ENCODE assay signal across 8 cellular contexts in the genomic region with DNA sequence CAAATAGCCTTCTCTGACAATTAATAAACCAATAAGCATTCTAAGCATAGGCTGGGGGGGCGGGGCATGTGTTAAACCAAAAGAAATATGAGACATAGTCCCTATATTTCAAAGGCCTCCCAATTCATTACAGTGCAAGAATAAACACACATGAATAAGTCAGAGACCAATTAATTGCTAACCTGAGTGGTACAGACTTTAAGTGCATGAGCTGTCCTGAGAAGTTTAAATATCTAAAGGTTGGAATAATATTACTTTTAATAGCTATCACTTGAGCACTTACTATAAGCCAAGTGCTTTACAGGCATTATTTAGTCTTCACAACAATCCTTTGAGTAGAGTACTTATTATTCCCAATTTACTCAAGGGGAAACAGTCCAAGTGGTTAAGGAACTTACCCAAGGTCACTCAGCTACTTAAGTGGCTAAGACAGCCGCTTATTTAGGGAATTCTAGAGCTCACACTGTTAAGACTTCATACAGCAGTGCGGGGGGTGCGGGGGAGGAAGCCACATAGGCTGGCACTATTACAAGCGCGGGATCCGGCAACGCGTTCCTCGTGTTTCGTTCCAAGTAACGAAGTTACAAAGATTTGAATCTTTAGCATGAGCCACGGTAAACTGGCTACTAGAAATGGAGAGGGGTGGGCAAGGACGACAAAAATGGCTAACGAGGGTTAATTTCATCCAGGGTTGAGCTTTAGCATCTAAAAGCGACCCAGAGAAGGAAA. TPM values are rescaled to one million over a fixed set of nuclear protein-coding genes. Genes with fewer than 3 reads are reported as not detected.
DNase-seq lines count a peak whose midpoint lies in the region; ATAC-seq and TF ChIP-seq lines count a peak whose summit lies in the region.

No MANE protein-coding gene starts in this region.

- no peak for TF ChIP-seq RAD21 in SK-N-SH (IDR thresholded peaks at IDR 0.05; ENCODE audit: low read length)

- POLR2A ChIA-PET in SK-N-SH (lab: Yijun Ruan, JAX), result no interaction called here

- H3K4me3 Mint-ChIP-seq in natural killer cell, result peak overlapping the region; percentile 93

- H2AFZ ChIP-seq in SK-N-SH (ENCODE audit: low read depth), result no peak overlapping the region

- H3K27ac Mint-ChIP-seq in natural killer cell, result peak overlapping the region; percentile 83 to 93

- peaks cover 0 to 2% of the 10 kb centered on the region in 2 experiments; a peak in 2 of 4 replicates for H3K4me1 ChIP-seq in SK-N-SH (ENCODE audit: control insufficient read depth in 1 of 2, insufficient read depth in 2 of 2, low read depth in 1 of 2, low read length in 1 of 2)
- peaks cover 9% of the 10 kb centered on the region for H3K4me1 ChIP-seq in SJCRH30
- peaks cover 4% of the 10 kb centered on the region for H3K4me1 ChIP-seq in effector memory CD4-positive, alpha-beta T cell (ENCODE audit: control insufficient read depth, insufficient read depth, low read length, poor library complexity, severe bottlenecking)

- H3K9me3 ChIP-seq in SK-N-SH (no peaks in the 10 kb centered on the region), SJCRH30 (replicated peaks) (no peaks in the 10 kb centered on the region)
- no peaks in the 10 kb centered on the region for H3K9me3 ChIP-seq in effector memory CD4-positive, alpha-beta T cell (ENCODE audit: control insufficient read depth, low read length)

- intact Hi-C loops in natural killer cell (cut with micrococcal nuclease), result no loop called here

- TF ChIP-seq CTCF in SK-N-SH (IDR thresholded peaks at IDR 0.05) (no peak), natural killer cell (IDR thresholded peaks at IDR 0.05) (no peak), GM13976 (IDR thresholded peaks at IDR 0.05; ENCODE audit: borderline replicate concordance, control extremely low read depth, extremely low read depth, insufficient read depth, missing control alignments) (no peak)

- peak overlapping the region; percentile 92 for H3K9ac ChIP-seq in SK-N-SH

- WGBS in SK-N-SH (ENCODE audit: low lambda C conversion rate), result 10% methylated on average over 16 of the region's 16 CpGs

- H3K27me3 Mint-ChIP-seq in natural killer cell (ENCODE audit: low read depth in 2 of 2), result no peaks in the 10 kb centered on the region

- peak overlapping the region in 1 of 2 experiments; percentile 75; a peak in 1 of 4 replicates for H3K27ac ChIP-seq in SK-N-SH (ENCODE audit: low read depth in 2 of 2, low read length in 1 of 2)
- H3K27ac ChIP-seq in SJCRH30, result peak overlapping the region; percentile 90
- no peak overlapping the region for H3K27ac ChIP-seq in effector memory CD4-positive, alpha-beta T cell (ENCODE audit: insufficient read depth, low read length, poor library complexity, severe bottlenecking)

- H3K36me3 ChIP-seq in SK-N-SH (replicated peaks in 1 of 2; ENCODE audit: control insufficient read depth in 1 of 2, insufficient read depth in 2 of 2, low read length in 1 of 2) (no peaks in the 10 kb centered on the region), SJCRH30 (peaks cover 34% of the 10 kb centered on the region)
- no peaks in the 10 kb centered on the region for H3K36me3 ChIP-seq in effector memory CD4-positive, alpha-beta T cell (ENCODE audit: control insufficient read depth, insufficient read depth, low read length)

- in situ Hi-C loops in GM13976 (cut with MboI; ENCODE audit: low sequenced_read_pairs, unreplicated experiment), result no loop called here

- peaks cover 15% of the 10 kb centered on the region for H4K20me1 ChIP-seq in SK-N-SH (ENCODE audit: insufficient read depth)

- H3K4me3 ChIP-seq in SK-N-SH (ENCODE audit: low read depth in 2 of 2, low read length in 1 of 2) (peak overlapping the region; percentile 69 to 75), SJCRH30 (peak overlapping the region; percentile 97)
- peak overlapping the region; percentile 80 for H3K4me3 ChIP-seq in effector memory CD4-positive, alpha-beta T cell (ENCODE audit: insufficient read depth, low read depth, low read length, poor library complexity, severe bottlenecking)

- peak overlapping the region; percentile 80 for H3K4me2 ChIP-seq in SK-N-SH

- no peaks in the 10 kb centered on the region for H3K36me3 Mint-ChIP-seq in natural killer cell

- H3K4me1 Mint-ChIP-seq in natural killer cell, result peaks cover 27 to 38% of the 10 kb centered on the region in 2 donors

- H3K9me3 Mint-ChIP-seq in natural killer cell, result no peaks in the 10 kb centered on the region

- DNase-seq in SK-N-SH (peak; percentile 34), SJCRH30 (peak; percentile 36 to 51), natural killer cell (no peak), GM13976 (ENCODE audit: low spot score) (no peak), NCI-H1694 (lab: John Stamatoyannopoulos, UW) (no peak)
- no peak for DNase-seq in effector memory CD4-positive, alpha-beta T cell

- no peaks in the 10 kb centered on the region for H3F3A ChIP-seq in SK-N-SH (replicated peaks; ENCODE audit: insufficient read depth)

- CTCF ChIA-PET in SK-N-SH (lab: Yijun Ruan, JAX), result interaction anchor here (1.4 kb wide), 1 partner anchor 18 kb away, joined by 3 read pairs; no protein-coding TSS in a partner anchor

- ATAC-seq in SK-N-SH treated with all-trans-retinoic acid at 6 μM for 48 hours (no peak), natural killer cell (no peak), GM21737 (IDR thresholded peaks at IDR 0.05; ENCODE audit: unreplicated experiment) (no peak)

- H3K9me2 ChIP-seq in SK-N-SH, result no peaks in the 10 kb centered on the region

- no peak for TF ChIP-seq EP300 in SK-N-SH (IDR thresholded peaks at IDR 0.05; ENCODE audit: borderline replicate concordance in 1 of 2, low read depth in 1 of 2, low read length in 1 of 2)

- peaks cover 64% of the 10 kb centered on the region for H3K79me2 ChIP-seq in SK-N-SH (ENCODE audit: insufficient read depth)

- H3K27me3 ChIP-seq in SK-N-SH (ENCODE audit: insufficient read depth), result no peaks in the 10 kb centered on the region
- H3K27me3 ChIP-seq in SJCRH30, result no peaks in the 10 kb centered on the region
- no peaks in the 10 kb centered on the region for H3K27me3 ChIP-seq in effector memory CD4-positive, alpha-beta T cell (replicated peaks; ENCODE audit: control insufficient read depth, insufficient read depth, low read length, poor library complexity, severe bottlenecking)

TF ChIP-seq in SK-N-SH, 30 proteins besides CTCF, POLR2A, EP300 and RAD21:
- TF ChIP-seq SIN3A (IDR thresholded peaks at IDR 0.05; ENCODE audit: borderline replicate concordance, low read depth, low read length) (no peak), POLR2AphosphoS5 (IDR thresholded peaks at IDR 0.05; ENCODE audit: low read depth, low read length) (no peak), NFIC (IDR thresholded peaks at IDR 0.05; ENCODE audit: borderline replicate concordance) (no peak), CHD2 (IDR thresholded peaks at IDR 0.05; ENCODE audit: low read length, partially characterized antibody) (no peak), TCF12 (IDR thresholded peaks at IDR 0.05) (no peak), MEF2A (IDR thresholded peaks at IDR 0.05; ENCODE audit: borderline replicate concordance, low read depth) (no peak), MXI1 (IDR thresholded peaks at IDR 0.05; ENCODE audit: low read depth, low read length) (no peak), NRF1 (IDR thresholded peaks at IDR 0.05; ENCODE audit: low read depth, low read length) (no peak)
- TF ChIP-seq, protein P1, sequence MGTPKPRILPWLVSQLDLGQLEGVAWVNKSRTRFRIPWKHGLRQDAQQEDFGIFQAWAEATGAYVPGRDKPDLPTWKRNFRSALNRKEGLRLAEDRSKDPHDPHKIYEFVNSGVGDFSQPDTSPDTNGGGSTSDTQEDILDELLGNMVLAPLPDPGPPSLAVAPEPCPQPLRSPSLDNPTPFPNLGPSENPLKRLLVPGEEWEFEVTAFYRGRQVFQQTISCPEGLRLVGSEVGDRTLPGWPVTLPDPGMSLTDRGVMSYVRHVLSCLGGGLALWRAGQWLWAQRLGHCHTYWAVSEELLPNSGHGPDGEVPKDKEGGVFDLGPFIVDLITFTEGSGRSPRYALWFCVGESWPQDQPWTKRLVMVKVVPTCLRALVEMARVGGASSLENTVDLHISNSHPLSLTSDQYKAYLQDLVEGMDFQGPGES (IDR thresholded peaks at IDR 0.05; ENCODE audit: low read depth, low read length), result no peak

TF ChIP-seq in SK-N-SH treated with all-trans-retinoic acid at 6 μM for 48 hours, 23 proteins besides CTCF, POLR2A, EP300 and RAD21 (continues in another document):
- no peak for TF ChIP-seq SNAI2 (CRISPR knock-in tag; IDR thresholded peaks at IDR 0.05)
- TF ChIP-seq ZNF565 (CRISPR knock-in tag; conservative IDR thresholded peaks at IDR 0.05; ENCODE audit: low read depth), result no peak
- TF ChIP-seq, protein P2, sequence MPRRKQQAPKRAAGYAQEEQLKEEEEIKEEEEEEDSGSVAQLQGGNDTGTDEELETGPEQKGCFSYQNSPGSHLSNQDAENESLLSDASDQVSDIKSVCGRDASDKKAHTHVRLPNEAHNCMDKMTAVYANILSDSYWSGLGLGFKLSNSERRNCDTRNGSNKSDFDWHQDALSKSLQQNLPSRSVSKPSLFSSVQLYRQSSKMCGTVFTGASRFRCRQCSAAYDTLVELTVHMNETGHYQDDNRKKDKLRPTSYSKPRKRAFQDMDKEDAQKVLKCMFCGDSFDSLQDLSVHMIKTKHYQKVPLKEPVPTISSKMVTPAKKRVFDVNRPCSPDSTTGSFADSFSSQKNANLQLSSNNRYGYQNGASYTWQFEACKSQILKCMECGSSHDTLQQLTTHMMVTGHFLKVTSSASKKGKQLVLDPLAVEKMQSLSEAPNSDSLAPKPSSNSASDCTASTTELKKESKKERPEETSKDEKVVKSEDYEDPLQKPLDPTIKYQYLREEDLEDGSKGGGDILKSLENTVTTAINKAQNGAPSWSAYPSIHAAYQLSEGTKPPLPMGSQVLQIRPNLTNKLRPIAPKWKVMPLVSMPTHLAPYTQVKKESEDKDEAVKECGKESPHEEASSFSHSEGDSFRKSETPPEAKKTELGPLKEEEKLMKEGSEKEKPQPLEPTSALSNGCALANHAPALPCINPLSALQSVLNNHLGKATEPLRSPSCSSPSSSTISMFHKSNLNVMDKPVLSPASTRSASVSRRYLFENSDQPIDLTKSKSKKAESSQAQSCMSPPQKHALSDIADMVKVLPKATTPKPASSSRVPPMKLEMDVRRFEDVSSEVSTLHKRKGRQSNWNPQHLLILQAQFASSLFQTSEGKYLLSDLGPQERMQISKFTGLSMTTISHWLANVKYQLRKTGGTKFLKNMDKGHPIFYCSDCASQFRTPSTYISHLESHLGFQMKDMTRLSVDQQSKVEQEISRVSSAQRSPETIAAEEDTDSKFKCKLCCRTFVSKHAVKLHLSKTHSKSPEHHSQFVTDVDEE (CRISPR knock-in tag; IDR thresholded peaks at IDR 0.05), result no peak
- TF ChIP-seq ISL1 (CRISPR knock-in tag; IDR thresholded peaks at IDR 0.05), result no peak
- no peak for TF ChIP-seq ZFP3 (CRISPR knock-in tag; IDR thresholded peaks at IDR 0.05)
- no peak for TF ChIP-seq CSDC2 (CRISPR knock-in tag; IDR thresholded peaks at IDR 0.05)

RNA-seq across cellular contexts. Expression of a gene that starts 1.4 kb away (rescaled TPM):
- 26.7 and 40.2 TPM in 2 replicates for polyA plus RNA-seq in SK-N-SH (2012; rRNA removed)
- polyA plus RNA-seq in SK-N-SH (2012; cell fraction: cytosol; rRNA removed), result 29.6 and 34.4 TPM in 2 replicates
- 51.5 and 110 TPM in 2 replicates for polyA plus RNA-seq in SK-N-SH (2012; cell fraction: nucleus; rRNA removed)
- total RNA-seq in SJCRH30 (2014; rRNA removed; shearing (Covaris generic)), result 141 and 195 TPM in 2 replicates
- 100 to 1,000 TPM in 1 of 3 donors, 10 to 100 TPM in 2; 86.9 to 114 (median 90.3) TPM for total RNA-seq in natural killer cell

Comparison
In these comparisons a context has a peak if more than half of its experiments do, and no peak if none do; other contexts are left out.
1. DNase-seq: peak in SK-N-SH (single experiment) and SJCRH30 (2 of 2); none in effector memory CD4-positive, alpha-beta T cell (0 of 3), natural killer cell (single experiment), GM13976 (single experiment) and NCI-H1694 (single experiment).
2. Peak in every context shown above with its lines, with median percentiles within 50 percentile points of each other: H3K4me3 ChIP-seq.